Comparison of ENCODE assay signal across 8 cellular contexts in the genomic region with DNA sequence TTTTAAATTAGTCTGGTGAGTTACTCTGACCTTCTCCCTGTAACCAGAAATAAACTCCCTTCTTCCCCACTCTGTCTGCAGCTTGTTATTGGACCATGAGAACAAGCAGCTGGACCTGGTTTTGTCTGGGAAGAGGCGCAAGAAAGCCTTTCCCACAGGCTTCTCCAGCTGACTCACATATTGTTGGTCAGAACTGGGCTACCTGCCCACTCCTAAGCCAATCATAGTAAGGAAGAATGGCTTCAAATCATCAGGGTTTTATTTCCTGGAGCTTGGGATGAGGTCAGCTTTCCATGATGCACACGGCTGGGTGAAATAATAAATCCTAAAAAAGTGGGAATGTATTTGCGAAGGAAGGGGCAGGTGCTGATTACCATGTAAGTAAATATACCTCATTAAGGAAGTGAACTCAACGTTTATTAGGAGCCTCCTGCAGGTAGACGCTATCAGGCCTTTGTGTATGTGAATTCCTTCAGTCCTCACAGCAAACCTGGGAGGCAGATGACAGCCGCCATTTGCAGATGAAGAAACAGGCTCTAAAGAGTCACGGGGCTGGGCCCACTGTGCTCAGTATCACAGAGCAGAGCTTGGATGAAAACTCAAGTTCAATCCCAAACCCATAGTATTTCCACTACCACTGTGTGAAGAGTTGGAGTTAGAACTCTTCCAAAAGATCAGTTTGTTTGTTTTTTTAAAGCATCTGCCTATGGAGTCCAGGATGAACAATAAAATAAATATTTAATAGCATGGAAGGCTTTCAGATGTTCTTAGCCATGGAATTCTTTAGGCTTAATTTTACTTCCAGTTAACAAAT. TPM values are rescaled to one million over a fixed set of nuclear protein-coding genes. Genes with fewer than 3 reads are reported as not detected.
A peak's percentile ranks its signal among the peaks of the same experiment; 100 is the strongest.
DNase-seq lines count a peak whose midpoint lies in the region; ATAC-seq and TF ChIP-seq lines count a peak whose summit lies in the region.

No MANE protein-coding gene starts in this region.

- H3K4me1 Mint-ChIP-seq in activated CD4-positive, alpha-beta memory T cell treated with anti-CD3 and anti-CD28 coated beads, Interleukin-2, amount 10 ng/mL, durations not matched to agents 7 days and 5 days, result peaks cover 7% of the 10 kb centered on the region

- CTCF ChIA-PET in activated CD4-positive, alpha-beta memory T cell treated with anti-CD3 and anti-CD28 coated beads, Interleukin-2, amount 10 ng/mL, durations not matched to agents 7 days and 5 days (lab: Charles Lee), result interaction anchor here (0.6 kb wide), 1 partner anchor 15 kb away, joined by 3 read pairs; no protein-coding TSS in a partner anchor

- H3K36me3 ChIP-seq in left lung, result no peaks in the 10 kb centered on the region
- no peaks in the 10 kb centered on the region for H3K36me3 ChIP-seq in tibial artery
- H3K36me3 ChIP-seq in WERI-Rb-1, result no peaks in the 10 kb centered on the region

- H3K27me3 Mint-ChIP-seq in activated CD4-positive, alpha-beta memory T cell treated with anti-CD3 and anti-CD28 coated beads, Interleukin-2, amount 10 ng/mL, durations not matched to agents 7 days and 5 days, result no peaks in the 10 kb centered on the region

- POLR2A ChIA-PET in activated CD4-positive, alpha-beta memory T cell treated with anti-CD3 and anti-CD28 coated beads, Interleukin-2, amount 10 ng/mL, durations not matched to agents 7 days and 5 days (lab: Charles Lee), result no interaction called here

- ATAC-seq in left lung (peak; percentile 60), HG03196 (IDR thresholded peaks at IDR 0.05; ENCODE audit: unreplicated experiment) (no peak), HG03108 (IDR thresholded peaks at IDR 0.05; ENCODE audit: unreplicated experiment) (no peak)

- H3K27me3 ChIP-seq in left lung, result no peaks in the 10 kb centered on the region
- H3K27me3 ChIP-seq in tibial artery, result no peaks in the 10 kb centered on the region
- no peaks in the 10 kb centered on the region for H3K27me3 ChIP-seq in WERI-Rb-1 (ENCODE audit: insufficient read depth, low read depth, severe bottlenecking)

- H3K36me3 Mint-ChIP-seq in activated CD4-positive, alpha-beta memory T cell treated with anti-CD3 and anti-CD28 coated beads, Interleukin-2, amount 10 ng/mL, durations not matched to agents 7 days and 5 days (ENCODE audit: low read depth), result no peaks in the 10 kb centered on the region

- H3K27ac Mint-ChIP-seq in activated CD4-positive, alpha-beta memory T cell treated with anti-CD3 and anti-CD28 coated beads, Interleukin-2, amount 10 ng/mL, durations not matched to agents 7 days and 5 days, result no peak overlapping the region

- H3K4me3 ChIP-seq in LNCaP clone FGC (ENCODE audit: low read depth, low read length), result no peak overlapping the region
- H3K4me3 ChIP-seq in left lung, result peak overlapping the region in 1 of 2 donors; percentile 42
- H3K4me3 ChIP-seq in tibial artery, result peak overlapping the region; percentile 37 to 39
- H3K4me3 ChIP-seq in WERI-Rb-1 (ENCODE audit: low read depth, low read length), result no peak overlapping the region

- peak overlapping the region; percentile 80 for H3K27ac ChIP-seq in caudate nucleus (ENCODE audit: low read depth, low read length)
- H3K27ac ChIP-seq in left lung, result peak overlapping the region; percentile 89 to 92
- peak overlapping the region; percentile 82 to 89 for H3K27ac ChIP-seq in tibial artery
- H3K27ac ChIP-seq in WERI-Rb-1, result no peak overlapping the region

- H3K9me3 ChIP-seq in left lung (no peaks in the 10 kb centered on the region), tibial artery (no peaks in the 10 kb centered on the region), WERI-Rb-1 (ENCODE audit: severe bottlenecking) (no peaks in the 10 kb centered on the region)

- H3K9me3 Mint-ChIP-seq in activated CD4-positive, alpha-beta memory T cell treated with anti-CD3 and anti-CD28 coated beads, Interleukin-2, amount 10 ng/mL, durations not matched to agents 7 days and 5 days, result no peaks in the 10 kb centered on the region

- TF ChIP-seq CTCF in LNCaP clone FGC (IDR thresholded peaks at IDR 0.05; ENCODE audit: control insufficient read depth, extremely low read depth, insufficient read depth), result no peak
- no peak for TF ChIP-seq CTCF in left lung (IDR thresholded peaks at IDR 0.05)
- TF ChIP-seq CTCF in tibial artery (IDR thresholded peaks at IDR 0.05), result no peak
- no peak for TF ChIP-seq CTCF in WERI-Rb-1 (IDR thresholded peaks at IDR 0.05; ENCODE audit: low read depth, low read length)

- H3K4me1 ChIP-seq in left lung, result peaks cover 23 to 69% of the 10 kb centered on the region in 2 donors
- H3K4me1 ChIP-seq in tibial artery, result peaks cover 0 to 59% (median 35%) of the 10 kb centered on the region in 4 donors

- intact Hi-C loops in left lung (cut with DNase I), result loop anchor here in 1 of 2 donors (5.0 kb wide), 1 partner anchor 143 kb away; a partner anchor contains a TSS
- intact Hi-C loops in tibial artery (cut with DNase I; ENCODE audit: low total_unique reads), result no loop called here

- no peak overlapping the region for H3K4me3 Mint-ChIP-seq in activated CD4-positive, alpha-beta memory T cell treated with anti-CD3 and anti-CD28 coated beads, Interleukin-2, amount 10 ng/mL, durations not matched to agents 7 days and 5 days

- DNase-seq in LNCaP clone FGC (ENCODE audit: low read depth) (peak; percentile 96), caudate nucleus (lab: John Stamatoyannopoulos, UW) (peak in 4 of 61 donors; percentile 9 to 32 (median 23)), left lung (peak in 1 of 2 donors; percentile 84), tibial artery (peak; percentile 93 to 96), WERI-Rb-1 (no peak)
- DNase-seq in activated CD4-positive, alpha-beta memory T cell treated with anti-CD3 and anti-CD28 coated beads, Interleukin-2, amount 10 ng/mL, durations not matched to agents 7 days and 5 days, result no peak

RNA-seq across cellular contexts. Expression of a gene that starts 32.7 kb away (rescaled TPM):
- 10 to 100 TPM; 14.7 to 46.2 TPM for total RNA-seq in left lung
- total RNA-seq in activated CD4-positive, alpha-beta memory T cell treated with anti-CD3 and anti-CD28 coated beads, Interleukin-2, amount 10 ng/mL, durations not matched to agents 7 days and 5 days, result 10 to 100 TPM; 22.1 to 24.5 TPM

RNA-seq across cellular contexts. Expression of a gene that starts 54.6 kb away (rescaled TPM):
- total RNA-seq in left lung, result 10 to 100 TPM; 74.7 to 77.4 TPM
- 10 to 100 TPM; 54.8 to 61.6 TPM for total RNA-seq in activated CD4-positive, alpha-beta memory T cell treated with anti-CD3 and anti-CD28 coated beads, Interleukin-2, amount 10 ng/mL, durations not matched to agents 7 days and 5 days

RNA-seq across cellular contexts. Expression of a gene that starts 54.9 kb away (rescaled TPM):
- total RNA-seq in left lung, result 1 to 10 TPM; 4.4 to 4.5 TPM
- 1 to 10 TPM; 3.3 to 5.4 TPM for total RNA-seq in activated CD4-positive, alpha-beta memory T cell treated with anti-CD3 and anti-CD28 coated beads, Interleukin-2, amount 10 ng/mL, durations not matched to agents 7 days and 5 days

Comparison
In these comparisons a context has a peak if more than half of its experiments do, and no peak if none do; other contexts are left out.
1. DNase-seq: peak in LNCaP clone FGC (single experiment) and tibial artery (2 of 2); none in WERI-Rb-1 (single experiment) and activated CD4-positive, alpha-beta memory T cell treated with anti-CD3 and anti-CD28 coated beads, Interleukin-2, amount 10 ng/mL, durations not matched to agents 7 days and 5 days (single experiment).
2. H3K4me3 ChIP-seq: peak in tibial artery (2 of 2); none in LNCaP clone FGC (single experiment) and WERI-Rb-1 (single experiment).